ENCODE assay signal across 24 cellular contexts in the genomic region with DNA sequence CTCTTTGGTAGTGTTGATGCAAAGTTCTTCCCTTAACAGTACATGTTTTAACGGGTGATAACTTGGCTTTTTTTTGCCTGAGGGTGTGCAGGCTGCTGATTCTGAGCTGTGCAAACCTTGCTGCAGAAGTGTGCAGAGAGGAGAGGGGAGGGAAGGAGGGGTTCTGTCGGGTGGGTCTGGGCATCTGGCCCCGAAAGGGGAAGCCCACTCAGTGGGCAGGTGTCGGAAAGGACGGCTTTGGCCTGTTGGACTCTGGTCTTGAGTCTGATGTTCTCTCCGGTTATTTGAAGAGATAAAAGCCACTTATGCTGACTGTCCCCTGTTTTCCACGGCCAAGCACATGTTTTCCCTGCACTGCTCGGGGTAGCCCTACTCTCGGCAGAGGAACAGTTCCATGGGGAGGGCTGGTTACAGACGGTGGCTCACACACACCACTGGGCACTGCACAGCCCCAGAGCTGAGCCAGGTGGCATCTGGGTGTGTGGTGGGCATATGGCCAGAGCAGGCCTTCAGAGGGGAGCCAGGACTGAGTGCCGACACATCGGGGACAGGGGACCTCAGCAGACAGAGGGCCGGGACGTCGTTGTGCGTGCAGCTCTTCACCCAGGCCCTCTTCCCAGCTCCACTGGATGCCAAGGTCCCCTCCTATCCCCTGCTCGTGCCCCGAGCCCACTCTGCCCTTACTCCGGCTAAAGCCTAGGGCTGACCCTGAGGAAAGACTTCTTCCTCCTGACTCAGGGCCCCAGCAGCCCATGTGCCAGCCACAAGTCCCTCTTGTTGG.
"Had no signal": no experiment of that assay in that cellular context is flagged by ENCODE, and none has a peak within 500 bp of the region (broad histone marks: within the 10 kb centered on the region; RNA-seq: fewer than 3 reads in every experiment).

No MANE protein-coding gene starts in this region.

- H3K4me3 ChIP-seq: coronary artery, heart left ventricle, left lung, lower lobe of right lung, spleen, stomach, vagina had no signal

- H3K9me3 ChIP-seq: heart left ventricle, left lung, lower lobe of right lung, spleen, stomach, vagina had no signal

- H3K4me1 ChIP-seq: foreskin keratinocyte, heart left ventricle, left lung, lower lobe of right lung, spleen, vagina had no signal

- H3K27ac Mint-ChIP-seq: endodermal cell; memory B cell; mesothelial cell of epicardium; nephron; stimulated activated naive B cell treated with anti-CD40 and anti-IgM and Interleukin-4, amounts not matched to agents 10 μg/mL and 1 μg/mL and 100 μg/mL, for 72 hours had no signal

- H3K4me3 Mint-ChIP-seq: endodermal cell; memory B cell; mesothelial cell of epicardium; nephron; stimulated activated naive B cell treated with anti-CD40 and anti-IgM and Interleukin-4, amounts not matched to agents 10 μg/mL and 1 μg/mL and 100 μg/mL, for 72 hours had no signal

- H3K36me3 ChIP-seq: heart left ventricle, left lung, lower lobe of right lung, spleen, stomach, vagina had no signal

- H3K27ac ChIP-seq: coronary artery, foreskin keratinocyte, heart left ventricle, left lung, lower lobe of right lung, spleen, stomach, vagina had no signal

- H3K4me1 Mint-ChIP-seq: endodermal cell; memory B cell; mesothelial cell of epicardium; nephron; stimulated activated naive B cell treated with anti-CD40 and anti-IgM and Interleukin-4, amounts not matched to agents 10 μg/mL and 1 μg/mL and 100 μg/mL, for 72 hours had no signal

- FAIRE-seq: endothelial cell of umbilical vein, islet of Langerhans had no signal

- ATAC-seq: foreskin keratinocyte; left lung; sciatic nerve; stimulated activated naive B cell treated with anti-CD40 and anti-IgM and Interleukin-4, amounts not matched to agents 10 μg/mL and 1 μg/mL and 100 μg/mL, for 72 hours had no signal

- H3K9me3 Mint-ChIP-seq: endodermal cell; memory B cell; mesothelial cell of epicardium; nephron; stimulated activated naive B cell treated with anti-CD40 and anti-IgM and Interleukin-4, amounts not matched to agents 10 μg/mL and 1 μg/mL and 100 μg/mL, for 72 hours had no signal

- DNase-seq: effector CD4-positive, alpha-beta T cell; endodermal cell; erythroblast; foreskin keratinocyte; heart left ventricle; hippocampal formation; lower lobe of right lung; spleen; stimulated activated CD4-positive, alpha-beta T cell treated with anti-CD3 and anti-CD28 coated beads, Interleukin-15, amount 100 ng/mL, for 24 hours; stimulated activated CD4-positive, alpha-beta T cell treated with anti-CD3 and anti-CD28 coated beads, Interleukin-1b, Interleukin-23, amount 100 ng/mL, for 48 hours; stimulated activated CD4-positive, alpha-beta T cell treated with anti-CD3 and anti-CD28 coated beads, Interleukin-4, amount 100 ng/mL, for 24 hours; stimulated activated naive B cell treated with anti-CD40 and anti-IgM and Interleukin-4, amounts not matched to agents 10 μg/mL and 1 μg/mL and 100 μg/mL, for 72 hours; stomach; substantia nigra; trophoblast cell had no signal

- H3K27me3 ChIP-seq: vagina had no signal

- H3K36me3 Mint-ChIP-seq: memory B cell; mesothelial cell of epicardium; stimulated activated naive B cell treated with anti-CD40 and anti-IgM and Interleukin-4, amounts not matched to agents 10 μg/mL and 1 μg/mL and 100 μg/mL, for 72 hours had no signal
